Comparison of ENCODE assay signal across 8 cellular contexts in the genomic region with DNA sequence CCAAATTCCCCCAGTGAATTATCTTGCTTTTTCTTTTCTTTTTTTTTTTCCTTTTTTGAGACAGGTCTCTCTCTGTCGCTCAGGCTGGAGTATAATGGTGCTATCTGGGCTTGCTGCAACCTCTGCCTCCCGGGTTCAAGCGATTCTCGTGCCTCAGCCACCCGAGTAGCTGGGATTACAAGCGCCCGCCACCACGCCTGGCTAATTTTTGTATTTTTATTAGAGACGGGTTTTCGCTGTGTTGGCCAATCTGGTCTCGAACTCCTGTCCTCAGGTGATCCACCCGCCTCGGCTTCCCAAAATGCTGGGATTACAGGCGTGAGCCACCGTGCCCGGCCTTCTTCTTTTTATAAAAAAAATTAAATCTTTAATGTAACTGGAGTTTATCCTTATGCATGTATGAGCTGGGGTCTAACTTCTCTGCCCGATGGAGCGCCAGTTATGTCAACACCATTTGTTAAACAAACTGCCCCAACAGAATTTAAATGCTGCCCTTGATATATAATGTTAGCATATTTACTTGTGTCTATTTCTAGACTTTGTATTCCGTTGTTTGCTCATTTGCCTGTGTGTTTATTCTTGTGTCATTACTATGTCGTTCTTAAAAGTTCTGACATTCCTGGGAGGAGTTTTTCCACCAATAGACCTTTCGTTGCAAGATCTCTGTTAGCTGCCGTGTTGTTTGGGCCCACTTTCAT. TPM values are rescaled to one million over a fixed set of nuclear protein-coding genes. Genes with fewer than 3 reads are reported as not detected.
DNase-seq lines count a peak whose midpoint lies in the region; ATAC-seq, FAIRE-seq and TF ChIP-seq lines count a peak whose summit lies in the region.

No MANE protein-coding gene starts in this region.

- FAIRE-seq in GM12891 (lab: Jason Lieb, UNC) = peak; percentile 60

- peak overlapping the region; percentile 51 to 65 for H3K9ac ChIP-seq in colonic mucosa (ENCODE audit: low read depth in 2 of 2, low read length in 2 of 2)

- DNase-seq in GM12891 (ENCODE audit: insufficient read length, low spot score) (no peak), colonic mucosa (peak; percentile 39), NCI-H1048 (lab: John Stamatoyannopoulos, UW) (no peak), NCI-H2107 (lab: John Stamatoyannopoulos, UW) (no peak), NCI-H2029 treated with DMSO at 0.1 percent for 48 hours (lab: John Stamatoyannopoulos, UW) (no peak)

- H3K27ac ChIP-seq in KOPT-K1 (ENCODE audit: low read depth, low read length, poor library complexity, severe bottlenecking) (peak overlapping the region; percentile 98), colonic mucosa (peak overlapping the region; percentile 45), muscle layer of duodenum (ENCODE audit: low read length) (peak overlapping the region; percentile 69)

- H3K9me3 ChIP-seq in KOPT-K1 (ENCODE audit: insufficient read depth, low read length, poor library complexity, severe bottlenecking) (no peaks in the 10 kb centered on the region), colonic mucosa (no peaks in the 10 kb centered on the region), muscle layer of duodenum (ENCODE audit: control insufficient read depth in 1 of 2, low read length in 2 of 2) (no peaks in the 10 kb centered on the region)

- H3K4me3 ChIP-seq in colonic mucosa (peak overlapping the region; percentile 65), muscle layer of duodenum (ENCODE audit: low read depth in 1 of 2, low read length in 2 of 2) (peak overlapping the region; percentile 70 to 76)

- H3K4me1 ChIP-seq in colonic mucosa = peaks cover 6% of the 10 kb centered on the region
- H3K4me1 ChIP-seq in muscle layer of duodenum (ENCODE audit: control insufficient read depth in 1 of 2, insufficient read depth in 2 of 2, low read length in 2 of 2) = peaks cover 0 to 9% of the 10 kb centered on the region in 2 donors

- intact Hi-C loops in colonic mucosa (cut with DNase I) = no loop called here

- H3K27me3 ChIP-seq in colonic mucosa (no peaks in the 10 kb centered on the region), muscle layer of duodenum (ENCODE audit: low read depth, low read length) (no peaks in the 10 kb centered on the region)

- TF ChIP-seq POLR2A in GM12891 (IDR thresholded peaks at IDR 0.05; ENCODE audit: low read depth, low read length) = no peak

- ATAC-seq in HG02763 (IDR thresholded peaks at IDR 0.05; ENCODE audit: unreplicated experiment) = no peak

- peaks cover 30% of the 10 kb centered on the region for H3K36me3 ChIP-seq in KOPT-K1 (ENCODE audit: insufficient read depth, low read length)
- H3K36me3 ChIP-seq in colonic mucosa = no peaks in the 10 kb centered on the region
- H3K36me3 ChIP-seq in muscle layer of duodenum (ENCODE audit: control insufficient read depth in 1 of 2, insufficient read depth in 2 of 2, low read length in 2 of 2) = no peaks in the 10 kb centered on the region

- TF ChIP-seq CTCF in colonic mucosa (IDR thresholded peaks at IDR 0.05) = no peak

TF ChIP-seq in GM12891, 5 proteins besides CTCF, POLR2A, EP300 and RAD21:
- TF ChIP-seq POU2F2 (IDR thresholded peaks at IDR 0.05; ENCODE audit: low read depth, low read length) = no peak

RNA-seq across cellular contexts. Expression of a gene that starts 0.5 kb away (rescaled TPM):
- 69.4 TPM for polyA plus RNA-seq in GM12891 (2012; ENCODE audit: low read depth, missing spikeins)
- total RNA-seq in colonic mucosa = 10 to 100 TPM; 18.6 to 86.4 TPM

RNA-seq across cellular contexts. Expression of a gene that starts 20.9 kb away (rescaled TPM):
- 5.5 TPM for polyA plus RNA-seq in GM12891 (2012; ENCODE audit: low read depth, missing spikeins)
- total RNA-seq in colonic mucosa = 10 to 100 TPM; 11.7 to 12.4 TPM

RNA-seq across cellular contexts. Expression of a gene that starts 34.7 kb away (rescaled TPM):
- 14.7 TPM for polyA plus RNA-seq in GM12891 (2012; ENCODE audit: low read depth, missing spikeins)
- total RNA-seq in colonic mucosa = 10 to 100 TPM; 13.2 to 17.0 TPM

RNA-seq across cellular contexts. Expression of a gene that starts 36.9 kb away (rescaled TPM):
- polyA plus RNA-seq in GM12891 (2012; ENCODE audit: low read depth, missing spikeins) = 17.8 TPM
- total RNA-seq in colonic mucosa = 10 to 100 TPM; 30.5 to 42.3 TPM

RNA-seq across cellular contexts. Expression of a gene that starts 38.2 kb away (rescaled TPM):
- 22.8 TPM for polyA plus RNA-seq in GM12891 (2012; ENCODE audit: low read depth, missing spikeins)
- total RNA-seq in colonic mucosa = 10 to 100 TPM; 13.6 to 61.7 TPM

Comparison
In these comparisons a context has a peak if more than half of its experiments do, and no peak if none do; other contexts are left out.
1. H3K27ac ChIP-seq: peak in every context shown above with its lines; median percentile 98 in KOPT-K1; 69 in muscle layer of duodenum; 45 in colonic mucosa.